2 cellular contexts compared by ENCODE assay signal in genomic region chr17:75270966-75271232, GRCh38.
TF ChIP-seq lines count a peak whose summit lies in the region.

TSS of gene MIF4GD (minus strand) at chr17:75271231. CDS start at chr17:75270195, 1,036 bp downstream.

TF ChIP-seq in GM23338, 12 proteins besides CTCF, POLR2A, EP300 and RAD21 (continued from another document):
- peak; percentile 44; the same call in 1 of the 2 replicates for TF ChIP-seq POLR2AphosphoS5 (IDR thresholded peaks at IDR 0.05; ENCODE audit: low read depth)

TF ChIP-seq in SK-N-SH, 30 proteins besides CTCF, POLR2A, EP300 and RAD21 (continued from another document):
- TF ChIP-seq TAF1 (IDR thresholded peaks at IDR 0.05; ENCODE audit: borderline replicate concordance, low read depth, low read length) = no peak
